In the genomic region with DNA sequence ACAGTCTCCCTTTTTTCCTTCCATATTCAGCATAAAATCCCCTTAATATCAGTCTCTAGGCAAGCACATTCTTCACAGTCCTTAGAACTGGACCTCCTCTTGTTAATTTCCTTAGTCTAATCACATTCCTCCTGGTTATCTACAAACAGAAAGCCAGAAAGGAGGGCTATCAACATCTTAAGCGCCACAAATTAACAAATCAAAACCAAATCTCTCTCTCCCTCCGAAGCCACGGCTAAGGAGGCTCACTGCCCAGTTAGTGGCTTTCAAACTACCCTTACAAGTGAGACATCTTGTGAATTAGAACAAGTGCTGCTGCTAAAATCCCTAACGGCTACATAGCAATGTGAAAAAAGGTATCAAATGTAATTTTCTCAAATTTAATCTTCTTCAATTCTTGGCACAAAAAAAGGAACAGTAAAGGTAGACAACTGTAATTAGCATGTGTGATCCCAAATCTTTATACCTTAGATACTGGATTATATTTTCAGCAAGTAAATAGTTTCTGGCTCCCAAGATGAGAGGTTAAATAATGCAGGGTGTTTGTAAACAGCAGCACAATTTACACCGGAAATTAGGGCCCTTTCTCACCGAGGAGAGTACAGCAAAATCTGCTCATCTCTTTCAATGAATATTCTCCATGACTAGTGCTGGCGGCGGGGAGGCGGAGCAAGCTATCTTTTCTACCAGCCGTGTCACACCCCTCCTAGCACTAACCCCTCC, we compare ENCODE assay signal across 8 cellular contexts. TPM values are rescaled to one million over a fixed set of nuclear protein-coding genes. Genes with fewer than 3 reads are reported as not detected.
DNase-seq lines count a peak whose midpoint lies in the region; ATAC-seq and TF ChIP-seq lines count a peak whose summit lies in the region.

No MANE protein-coding gene starts in this region.

- peak overlapping the region; percentile 94 for H3K27ac ChIP-seq in brain microvascular endothelial cell

- in situ Hi-C loops in brain microvascular endothelial cell (cut with HindIII; ENCODE audit: low pct_ligation_motif_present, low sequenced_read_pairs) = no loop called here

- peaks cover 16% of the 10 kb centered on the region for H3K36me3 Mint-ChIP-seq in T-cell

- H3K36me3 ChIP-seq in brain microvascular endothelial cell (replicated peaks) = peaks cover 7% of the 10 kb centered on the region

- POLR2A ChIA-PET in T-cell (lab: Charles Lee) = interaction anchor here in 1 of 2 donors (1.1 to 1.4 kb wide), 3 partner anchors 111 to 232 kb away, joined by 4 to 7 read pairs (median 5); partner anchors contain the start of genes PRR3 and TRIM26

- no peaks in the 10 kb centered on the region for H3K9me3 Mint-ChIP-seq in T-cell

- CTCF ChIA-PET in T-cell (lab: Charles Lee) = interaction anchor here in 1 of 2 donors (0.9 to 1.3 kb wide), 2 partner anchors 107 to 109 kb away, joined by 4 to 5 read pairs; no protein-coding TSS in a partner anchor

- peak overlapping the region; percentile 91 to 95 (median 94) for H3K4me3 Mint-ChIP-seq in T-cell

- no peak for TF ChIP-seq CTCF in brain microvascular endothelial cell (IDR thresholded peaks at IDR 0.05; ENCODE audit: low read depth, low read length, missing control alignments)

- peak in 2 of 3 experiments; percentile 32 to 34 for DNase-seq in NCI-H1417 (lab: John Stamatoyannopoulos, UW)
- DNase-seq in NCI-H1417 treated with DMSO at 0.1 percent for 48 hours (lab: John Stamatoyannopoulos, UW) = no peak
- peak in 32 of 34 experiments; percentile 64 to 88 (median 82) for DNase-seq in T-cell
- DNase-seq in brain microvascular endothelial cell = peak; percentile 66
- no peak for DNase-seq in left lobe of liver (ENCODE audit: low spot score)
- peak; percentile 67 to 88 (median 75) for DNase-seq in stimulated activated CD4-positive, alpha-beta T cell treated with anti-CD3 and anti-CD28 coated beads, TNF-alpha, amount 100 ng/mL, for 24 hours (ENCODE audit: low read depth in 3 of 3)

- no peaks in the 10 kb centered on the region for H3K27me3 ChIP-seq in brain microvascular endothelial cell (replicated peaks)

- no peaks in the 10 kb centered on the region for H3K27me3 Mint-ChIP-seq in T-cell

- H3K27ac Mint-ChIP-seq in T-cell = peak overlapping the region; percentile 96 to 97

- peak overlapping the region; percentile 95 for H3K4me3 ChIP-seq in brain microvascular endothelial cell (ENCODE audit: low read depth, low read length)

- peaks cover 68 to 85% (median 74%) of the 10 kb centered on the region in 3 donors for H3K4me1 Mint-ChIP-seq in T-cell

- ATAC-seq in HG03571 (IDR thresholded peaks at IDR 0.05; ENCODE audit: unreplicated experiment) (peak; percentile 10), T-cell (replicated peaks in 1 of 4) (peak; percentile 50 to 61 (median 58)), left lobe of liver (peak; percentile 36), HG03469 (IDR thresholded peaks at IDR 0.05; ENCODE audit: unreplicated experiment) (no peak)

RNA-seq across cellular contexts. Expression of gene TRIM39, which starts 1.4 kb away (rescaled TPM):
- total RNA-seq in T-cell = 10 to 100 TPM; 25.1 to 50.6 (median 29.5) TPM
- 6.8 TPM for total RNA-seq in left lobe of liver

RNA-seq across cellular contexts. Expression of gene RPP21, which starts 19.6 kb away (rescaled TPM):
- total RNA-seq in T-cell (10 to 100 TPM; 38.4 to 64.6 (median 56.7) TPM), left lobe of liver (16.1 TPM)

Comparison
In these comparisons a context has a peak if more than half of its experiments do, and no peak if none do; other contexts are left out.
1. DNase-seq: peak in NCI-H1417 (2 of 3), T-cell (32 of 34), brain microvascular endothelial cell (single experiment) and stimulated activated CD4-positive, alpha-beta T cell treated with anti-CD3 and anti-CD28 coated beads, TNF-alpha, amount 100 ng/mL, for 24 hours (3 of 3); none in NCI-H1417 treated with DMSO at 0.1 percent for 48 hours (single experiment) and left lobe of liver (single experiment).